8 cellular contexts compared by ENCODE assay signal in the genomic region with DNA sequence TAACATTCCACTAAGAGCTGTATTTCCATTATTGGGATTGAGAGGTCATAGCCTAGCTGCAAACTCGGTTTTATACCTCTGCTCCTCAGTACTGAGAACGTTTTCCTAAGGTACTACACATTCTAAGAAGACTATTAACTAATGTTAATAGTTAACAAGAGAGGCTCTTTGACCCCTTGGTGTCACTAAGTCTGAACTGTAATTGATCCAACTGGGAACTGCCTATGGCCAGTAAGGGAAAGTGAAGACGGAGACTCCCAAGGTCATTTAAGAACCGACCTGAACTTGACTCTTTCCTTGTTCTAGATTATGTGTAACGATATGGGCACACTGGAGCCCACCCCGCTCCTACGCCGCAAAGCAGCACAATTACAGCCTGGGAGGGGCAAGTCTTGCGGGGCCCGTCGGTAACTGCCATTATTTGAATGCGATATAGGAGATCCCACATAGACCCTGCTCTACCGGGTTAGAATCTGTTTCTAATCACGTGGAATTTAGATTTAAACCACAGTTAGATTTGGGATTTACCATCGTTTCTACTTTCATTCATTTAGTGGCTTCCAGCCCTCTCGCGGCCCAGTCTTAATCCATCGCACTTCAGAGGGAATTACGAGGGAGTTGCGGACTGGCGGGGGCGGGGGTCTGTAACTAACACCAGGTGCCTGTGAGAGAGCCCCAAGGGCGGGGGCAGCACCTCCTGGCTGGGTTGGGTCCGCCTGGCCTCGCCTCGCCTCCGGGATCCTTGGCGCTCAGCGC.
DNase-seq lines count a peak whose midpoint lies in the region; ATAC-seq and TF ChIP-seq lines count a peak whose summit lies in the region.

No MANE protein-coding gene starts in this region.

- peak overlapping the region; percentile 55 for H3K4me3 Mint-ChIP-seq in activated T-cell treated with anti-CD3 and anti-CD28 coated beads, Interleukin-2, amount 50 U/mL, for 24 hours

- H4K8ac ChIP-seq in mesenchymal stem cell (ENCODE audit: low read length) = no peak overlapping the region

- peaks cover 26% of the 10 kb centered on the region for H3K4me1 ChIP-seq in mesenchymal stem cell (ENCODE audit: control insufficient read depth, insufficient read depth, low read depth, low read length)
- peaks cover 9 to 29% (median 15%) of the 10 kb centered on the region in 4 donors for H3K4me1 ChIP-seq in upper lobe of left lung
- H3K4me1 ChIP-seq in BE2C = no peaks in the 10 kb centered on the region

- H3K36me3 Mint-ChIP-seq in activated T-cell treated with anti-CD3 and anti-CD28 coated beads, Interleukin-2, amount 50 U/mL, for 24 hours (ENCODE audit: low read depth) = no peaks in the 10 kb centered on the region

- H3K4me3 ChIP-seq in choroid plexus epithelial cell (ENCODE audit: low read depth, low read length) (peak overlapping the region; percentile 69), mesenchymal stem cell (ENCODE audit: insufficient read depth in 1 of 2, low read depth in 1 of 2, low read length in 2 of 2) (peak overlapping the region; percentile 64 to 85), upper lobe of left lung (peak overlapping the region; percentile 50 to 72 (median 62)), BE2C (ENCODE audit: low read depth, low read length) (no peak overlapping the region)

- H3K27ac Mint-ChIP-seq in activated T-cell treated with anti-CD3 and anti-CD28 coated beads, Interleukin-2, amount 50 U/mL, for 24 hours = no peak overlapping the region

- no peak overlapping the region for H3K18ac ChIP-seq in mesenchymal stem cell (ENCODE audit: low read depth in 1 of 2, low read length in 2 of 2)

- no peak overlapping the region for H2BK120ac ChIP-seq in mesenchymal stem cell (ENCODE audit: low read depth, low read length)

- peaks cover 37% of the 10 kb centered on the region for H3K27me3 Mint-ChIP-seq in activated T-cell treated with anti-CD3 and anti-CD28 coated beads, Interleukin-2, amount 50 U/mL, for 24 hours

- no peak overlapping the region for H2BK5ac ChIP-seq in mesenchymal stem cell (ENCODE audit: low read depth, low read length, poor library complexity, severe bottlenecking)

- no peak for TF ChIP-seq EP300 in upper lobe of left lung (IDR thresholded peaks at IDR 0.05)

- H2AFZ ChIP-seq in mesenchymal stem cell (ENCODE audit: low read depth, low read length) = peak overlapping the region; percentile 72

- H3K27ac ChIP-seq in mesenchymal stem cell (ENCODE audit: low read length, poor library complexity, severe bottlenecking) (no peak overlapping the region), upper lobe of left lung (peak overlapping the region; percentile 78 to 83 (median 81))

- H3K79me1 ChIP-seq in mesenchymal stem cell (replicated peaks; ENCODE audit: low read length, poor library complexity, severe bottlenecking) = no peaks in the 10 kb centered on the region

- no peaks in the 10 kb centered on the region for H3K9me3 Mint-ChIP-seq in activated T-cell treated with anti-CD3 and anti-CD28 coated beads, Interleukin-2, amount 50 U/mL, for 24 hours

- DNase-seq in activated T-cell treated with anti-CD3 and anti-CD28 coated beads, Interleukin-2, amount 50 U/mL, for 24 hours = no peak
- DNase-seq in activated T-cell treated with anti-CD3 and anti-CD28 coated beads, Interleukin-2, amount 50 U/mL, for 48 hours = no peak
- DNase-seq in choroid plexus epithelial cell (ENCODE audit: low read depth) = no peak
- DNase-seq in mesenchymal stem cell = no peak
- peak in 1 of 2 donors; percentile 16 for DNase-seq in upper lobe of left lung
- no peak for DNase-seq in BE2C
- no peak for DNase-seq in NCI-H2081 treated with DMSO at 0.1 percent for 48 hours (lab: John Stamatoyannopoulos, UW)
- no peak for DNase-seq in RKO (ENCODE audit: low spot score)

- no peak for ATAC-seq in upper lobe of left lung (ENCODE audit: low FRiP score in 2 of 2)

- peaks cover 6% of the 10 kb centered on the region for H3K4me1 Mint-ChIP-seq in activated T-cell treated with anti-CD3 and anti-CD28 coated beads, Interleukin-2, amount 50 U/mL, for 24 hours (ENCODE audit: low read depth)

- no peak overlapping the region for H3K14ac ChIP-seq in mesenchymal stem cell (ENCODE audit: low read length in 2 of 2)

- H3K27me3 ChIP-seq in mesenchymal stem cell (ENCODE audit: control insufficient read depth in 1 of 2, insufficient read depth in 1 of 2, low read length in 2 of 2) = peaks cover 15 to 56% of the 10 kb centered on the region in 2 experiments
- peaks cover 0 to 18% (median 2%) of the 10 kb centered on the region in 4 donors for H3K27me3 ChIP-seq in upper lobe of left lung
- H3K27me3 ChIP-seq in BE2C = peaks cover 26% of the 10 kb centered on the region

- H3K9me3 ChIP-seq in mesenchymal stem cell (ENCODE audit: control insufficient read depth, low read length) = no peaks in the 10 kb centered on the region
- no peaks in the 10 kb centered on the region for H3K9me3 ChIP-seq in upper lobe of left lung
- H3K9me3 ChIP-seq in BE2C = no peaks in the 10 kb centered on the region

- H2BK15ac ChIP-seq in mesenchymal stem cell (ENCODE audit: low read depth, poor library complexity, severe bottlenecking) = no peak overlapping the region

- no peaks in the 10 kb centered on the region for H3K36me3 ChIP-seq in mesenchymal stem cell (ENCODE audit: control insufficient read depth in 1 of 2, insufficient read depth in 2 of 2, low read depth in 1 of 2, low read length in 2 of 2)
- no peaks in the 10 kb centered on the region for H3K36me3 ChIP-seq in upper lobe of left lung
- H3K36me3 ChIP-seq in BE2C = no peaks in the 10 kb centered on the region

- H3K4ac ChIP-seq in mesenchymal stem cell (ENCODE audit: low read depth in 1 of 2, low read length in 2 of 2) = no peak overlapping the region

- H2BK12ac ChIP-seq in mesenchymal stem cell (ENCODE audit: low read length in 2 of 2) = no peak overlapping the region

- H4K91ac ChIP-seq in mesenchymal stem cell (ENCODE audit: low read length) = no peak overlapping the region

- TF ChIP-seq POLR2A in upper lobe of left lung (IDR thresholded peaks at IDR 0.05) = no peak

- H3K4me2 ChIP-seq in mesenchymal stem cell (ENCODE audit: low read length, poor library complexity, severe bottlenecking) = peak overlapping the region; percentile 99

- H3K9ac ChIP-seq in mesenchymal stem cell (ENCODE audit: low read length) = peak overlapping the region; percentile 78

- TF ChIP-seq CTCF in choroid plexus epithelial cell (conservative IDR thresholded peaks at IDR 0.05; ENCODE audit: low read depth, low read length) (no peak), upper lobe of left lung (IDR thresholded peaks at IDR 0.05) (no peak), BE2C (IDR thresholded peaks at IDR 0.05; ENCODE audit: low read depth, low read length) (no peak)

- no peak overlapping the region for H3K23ac ChIP-seq in mesenchymal stem cell (ENCODE audit: low read length in 2 of 2)

- H2AK5ac ChIP-seq in mesenchymal stem cell (ENCODE audit: low read length, severe bottlenecking) = no peak overlapping the region

- WGBS in mesenchymal stem cell = 5% methylated on average over 27 of the region's 29 CpGs
- 11 to 13% methylated on average over 23 to 27 of the region's 29 CpGs for WGBS in upper lobe of left lung, 2 donors
